In the genomic region with DNA sequence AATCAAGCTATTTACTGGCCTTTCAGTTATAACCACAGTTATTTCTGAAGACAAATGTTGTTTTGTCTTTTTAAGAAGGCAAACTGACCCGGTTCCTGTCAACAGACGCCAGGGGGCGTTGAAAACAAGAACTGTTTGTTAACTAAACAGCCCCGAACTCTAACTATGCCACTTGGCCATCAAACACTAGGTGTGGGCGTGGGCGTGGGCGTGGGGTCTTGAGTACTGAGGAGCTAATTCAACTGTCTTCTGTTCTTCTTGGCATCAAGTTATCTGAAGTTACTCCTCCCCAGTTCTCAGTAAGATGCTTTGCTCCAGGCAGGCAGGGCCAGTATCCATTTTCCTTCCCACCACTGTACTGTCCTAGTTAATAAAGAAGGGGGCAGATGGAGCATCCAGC, we compare ENCODE assay signal across 8 cellular contexts.
DNase-seq lines count a peak whose midpoint lies in the region; ATAC-seq, FAIRE-seq and TF ChIP-seq lines count a peak whose summit lies in the region.

No MANE protein-coding gene starts in this region.

- no peak overlapping the region for H4K91ac ChIP-seq in H9 (ENCODE audit: insufficient read length, low read depth, low read length)

- no peak overlapping the region for H3K27ac Mint-ChIP-seq in H9
- no peak overlapping the region for H3K27ac Mint-ChIP-seq in activated T-cell treated with anti-CD3 and anti-CD28 coated beads, Interleukin-2, amount 50 U/mL, for 72 hours
- H3K27ac Mint-ChIP-seq in stimulated activated memory B cell treated with anti-CD40 and anti-IgM and Interleukin-4, amounts not matched to agents 10 μg/mL and 1 μg/mL and 100 μg/mL, for 72 hours, result no peak overlapping the region

- TF ChIP-seq CTCF in H9 (conservative IDR thresholded peaks at IDR 0.05) (peak; percentile 80), OCI-LY3 (IDR thresholded peaks at IDR 0.05; ENCODE audit: low read depth, low read length) (peak; percentile 80), fibroblast of villous mesenchyme (IDR thresholded peaks at IDR 0.05; ENCODE audit: insufficient read depth, low read depth, low read length) (peak; percentile 78), pancreas (IDR thresholded peaks at IDR 0.05) (peak in 3 of 4 donors; percentile 17 to 43 (median 20)), upper lobe of right lung (IDR thresholded peaks at IDR 0.05) (peak; percentile 71)

- H4K8ac ChIP-seq in H9 (replicated peaks; ENCODE audit: insufficient read length, low read depth, low read length), result no peak overlapping the region

- H2BK15ac ChIP-seq in H9 (ENCODE audit: low read depth, low read length), result no peak overlapping the region

- H2BK5ac ChIP-seq in H9 (ENCODE audit: insufficient read length, low read length), result no peak overlapping the region

- no peaks in the 10 kb centered on the region for H3K23me2 ChIP-seq in H9 (ENCODE audit: insufficient read length, low read depth, low read length, poor library complexity, severe bottlenecking)

- no peaks in the 10 kb centered on the region for H3K27me3 Mint-ChIP-seq in H9 (ENCODE audit: low read depth)
- no peaks in the 10 kb centered on the region for H3K27me3 Mint-ChIP-seq in activated T-cell treated with anti-CD3 and anti-CD28 coated beads, Interleukin-2, amount 50 U/mL, for 72 hours (ENCODE audit: low read depth)
- H3K27me3 Mint-ChIP-seq in stimulated activated memory B cell treated with anti-CD40 and anti-IgM and Interleukin-4, amounts not matched to agents 10 μg/mL and 1 μg/mL and 100 μg/mL, for 72 hours, result no peaks in the 10 kb centered on the region

- intact Hi-C loops in pancreas (cut with DNase I) (no loop called here), upper lobe of right lung (cut with DNase I) (no loop called here)

- H3K9ac ChIP-seq in H9 (ENCODE audit: extremely low read depth, insufficient read length, low read length), result no peak overlapping the region
- H3K9ac ChIP-seq in OCI-LY3 (ENCODE audit: low read length), result no peak overlapping the region

- H3K4ac ChIP-seq in H9 (ENCODE audit: low read depth, low read length), result no peak overlapping the region

- no peaks in the 10 kb centered on the region for H4K20me1 ChIP-seq in H9 (ENCODE audit: control insufficient read depth, insufficient read depth, insufficient read length)
- no peaks in the 10 kb centered on the region for H4K20me1 ChIP-seq in OCI-LY3 (ENCODE audit: insufficient read depth, low read length)

- WGBS in H9 (ENCODE audit: extremely low coverage, insufficient read length, low lambda C conversion rate), result no CpG with 5 or more reads among the region's 7 CpGs
- WGBS in pancreas, 2 donors, result 5 to 8% methylated on average over 7 of the region's 7 CpGs

- no peak overlapping the region for H4K5ac ChIP-seq in H9 (ENCODE audit: insufficient read length, low read depth, low read length)

- H2BK12ac ChIP-seq in H9 (ENCODE audit: insufficient read length, low read depth, low read length), result no peak overlapping the region

- FAIRE-seq in pancreas (lab: Jason Lieb, UNC), result no peak

- H2AFZ ChIP-seq in H9 (ENCODE audit: low read length) (no peak overlapping the region), OCI-LY3 (ENCODE audit: low read depth, low read length) (no peak overlapping the region)

- no peaks in the 10 kb centered on the region for H3K79me1 ChIP-seq in H9 (ENCODE audit: insufficient read depth, low read depth, low read length, poor library complexity, severe bottlenecking)

- H3K79me2 ChIP-seq in H9 (ENCODE audit: insufficient read depth, low read length) (no peaks in the 10 kb centered on the region), OCI-LY3 (ENCODE audit: low read length) (no peaks in the 10 kb centered on the region)

- H3K27me3 ChIP-seq in H9 (ENCODE audit: insufficient read depth, low read length), result no peaks in the 10 kb centered on the region
- no peaks in the 10 kb centered on the region for H3K27me3 ChIP-seq in OCI-LY3 (ENCODE audit: low read depth, low read length)
- H3K27me3 ChIP-seq in pancreas, result no peaks in the 10 kb centered on the region
- no peaks in the 10 kb centered on the region for H3K27me3 ChIP-seq in upper lobe of right lung

- no peak overlapping the region for H3T11ph ChIP-seq in H9 (ENCODE audit: low read length)

- H3K4me2 ChIP-seq in H9 (ENCODE audit: insufficient read depth, insufficient read length, low read length) (no peak overlapping the region), OCI-LY3 (ENCODE audit: low read length) (peak overlapping the region; percentile 38)

- no peak overlapping the region for H3K18ac ChIP-seq in H9 (ENCODE audit: insufficient read length, low read depth, low read length)

- H3K4me1 Mint-ChIP-seq in H9, result peaks cover 5 to 10% of the 10 kb centered on the region in 2 experiments; a peak in 3 of 4 replicates
- peaks cover 8% of the 10 kb centered on the region for H3K4me1 Mint-ChIP-seq in activated T-cell treated with anti-CD3 and anti-CD28 coated beads, Interleukin-2, amount 50 U/mL, for 72 hours (ENCODE audit: low read depth)
- no peaks in the 10 kb centered on the region for H3K4me1 Mint-ChIP-seq in stimulated activated memory B cell treated with anti-CD40 and anti-IgM and Interleukin-4, amounts not matched to agents 10 μg/mL and 1 μg/mL and 100 μg/mL, for 72 hours

- H3K4me3 ChIP-seq in OCI-LY3 (ENCODE audit: low read length) (no peak overlapping the region), fibroblast of villous mesenchyme (ENCODE audit: low read depth, low read length) (no peak overlapping the region), pancreas (no peak overlapping the region), upper lobe of right lung (no peak overlapping the region)

- H3K9me3 ChIP-seq in H9 (ENCODE audit: control insufficient read depth, low read depth, low read length), result no peaks in the 10 kb centered on the region
- H3K9me3 ChIP-seq in OCI-LY3 (ENCODE audit: insufficient read depth, low read length), result no peaks in the 10 kb centered on the region
- H3K9me3 ChIP-seq in pancreas, result no peaks in the 10 kb centered on the region
- no peaks in the 10 kb centered on the region for H3K9me3 ChIP-seq in upper lobe of right lung

- no peak overlapping the region for H2AK5ac ChIP-seq in H9 (ENCODE audit: insufficient read length, low read length)

- H3K4me1 ChIP-seq in H9 (ENCODE audit: insufficient read depth, low read length) (no peaks in the 10 kb centered on the region), OCI-LY3 (ENCODE audit: low read length) (peaks cover 6% of the 10 kb centered on the region), pancreas (peaks cover 0 to 4% (median 0%) of the 10 kb centered on the region in 3 donors), upper lobe of right lung (no peaks in the 10 kb centered on the region)

- H3K56ac ChIP-seq in H9 (ENCODE audit: insufficient read length, low read depth, low read length), result no peak overlapping the region

- H3K27ac ChIP-seq in H9 (ENCODE audit: insufficient read length, low read depth, low read length) (no peak overlapping the region), OCI-LY3 (ENCODE audit: low read length) (no peak overlapping the region), pancreas (no peak overlapping the region), upper lobe of right lung (no peak overlapping the region)

- no peak overlapping the region for H2BK20ac ChIP-seq in H9 (ENCODE audit: low read depth, low read length, poor library complexity, severe bottlenecking)

- H3K9me3 Mint-ChIP-seq in H9, result no peaks in the 10 kb centered on the region
- no peaks in the 10 kb centered on the region for H3K9me3 Mint-ChIP-seq in activated T-cell treated with anti-CD3 and anti-CD28 coated beads, Interleukin-2, amount 50 U/mL, for 72 hours
- H3K9me3 Mint-ChIP-seq in stimulated activated memory B cell treated with anti-CD40 and anti-IgM and Interleukin-4, amounts not matched to agents 10 μg/mL and 1 μg/mL and 100 μg/mL, for 72 hours, result no peaks in the 10 kb centered on the region

- no peak for ATAC-seq in activated T-cell treated with anti-CD3 and anti-CD28 coated beads, Interleukin-2, amount 50 U/mL, for 72 hours (replicated peaks in 1 of 2)
- ATAC-seq in pancreas, result peak in 2 of 4 donors; percentile 47 to 60
- peak; percentile 58 for ATAC-seq in upper lobe of right lung
- no peak for ATAC-seq in stimulated activated memory B cell treated with anti-CD40 and anti-IgM and Interleukin-4, amounts not matched to agents 10 μg/mL and 1 μg/mL and 100 μg/mL, for 72 hours

- DNase-seq in AML-193 (lab: John Stamatoyannopoulos, UW) (peak; percentile 56 to 66), H9 (peak; percentile 64), fibroblast of villous mesenchyme (ENCODE audit: low read depth) (peak; percentile 59), pancreas (peak in 5 of 6 donors; percentile 4 to 56 (median 30)), upper lobe of right lung (peak; percentile 69)
- DNase-seq in activated T-cell treated with anti-CD3 and anti-CD28 coated beads, Interleukin-2, amount 50 U/mL, for 72 hours, result peak; percentile 49 to 58

- no peak overlapping the region for H3K14ac ChIP-seq in H9 (ENCODE audit: insufficient read depth, low read length)

- no peak overlapping the region for H3K4me3 Mint-ChIP-seq in H9
- no peak overlapping the region for H3K4me3 Mint-ChIP-seq in activated T-cell treated with anti-CD3 and anti-CD28 coated beads, Interleukin-2, amount 50 U/mL, for 72 hours
- no peak overlapping the region for H3K4me3 Mint-ChIP-seq in stimulated activated memory B cell treated with anti-CD40 and anti-IgM and Interleukin-4, amounts not matched to agents 10 μg/mL and 1 μg/mL and 100 μg/mL, for 72 hours

- H3K23ac ChIP-seq in H9 (ENCODE audit: insufficient read length, low read depth, low read length), result no peak overlapping the region

- no peak overlapping the region for H2BK120ac ChIP-seq in H9 (ENCODE audit: low read depth, low read length, poor library complexity, severe bottlenecking)

- H3K36me3 ChIP-seq in OCI-LY3 (replicated peaks; ENCODE audit: low read depth, low read length), result no peaks in the 10 kb centered on the region
- no peaks in the 10 kb centered on the region for H3K36me3 ChIP-seq in pancreas
- no peaks in the 10 kb centered on the region for H3K36me3 ChIP-seq in upper lobe of right lung

- no peaks in the 10 kb centered on the region for H3K36me3 Mint-ChIP-seq in H9 (ENCODE audit: insufficient read depth in 1 of 3, low read depth in 3 of 3)
- no peaks in the 10 kb centered on the region for H3K36me3 Mint-ChIP-seq in activated T-cell treated with anti-CD3 and anti-CD28 coated beads, Interleukin-2, amount 50 U/mL, for 72 hours (ENCODE audit: insufficient read depth in 2 of 2)
- no peaks in the 10 kb centered on the region for H3K36me3 Mint-ChIP-seq in stimulated activated memory B cell treated with anti-CD40 and anti-IgM and Interleukin-4, amounts not matched to agents 10 μg/mL and 1 μg/mL and 100 μg/mL, for 72 hours

Comparison
In these comparisons a context has a peak if more than half of its experiments do, and no peak if none do; other contexts are left out.
1. CTCF ChIP-seq: peak in every context shown above with its lines; median percentile 80 in H9; 80 in OCI-LY3; 78 in fibroblast of villous mesenchyme; 71 in upper lobe of right lung; 20 in pancreas.